Comparison of ENCODE assay signal across 18 cellular contexts in genomic region chr1:61436491-61437120, GRCh38.
DNase-seq lines count a peak whose midpoint lies in the region; ATAC-seq, FAIRE-seq and TF ChIP-seq lines count a peak whose summit lies in the region.
"Had no signal": no experiment of that assay in that cellular context is flagged by ENCODE, and none has a peak within 500 bp of the region (broad histone marks: within the 10 kb centered on the region; RNA-seq: fewer than 3 reads in every experiment).

No MANE protein-coding gene starts in this region.

- no peak overlapping the region for H3K23ac ChIP-seq in H1 (ENCODE audit: insufficient read length)
- H3K23ac ChIP-seq in H9 (ENCODE audit: insufficient read length, low read depth, low read length) = no peak overlapping the region

- no peak for DNase-seq in H1 (ENCODE audit: low read depth in 1 of 2, low spot score in 2 of 2)
- DNase-seq in iPS-NIHi7 (ENCODE audit: extremely low spot score) = peak; percentile 40
- peak; percentile 36 for DNase-seq in stomach
- DNase-seq in iPS-NIHi11 (ENCODE audit: low spot score) = no peak
- DNase-seq in NCI-H69 (lab: John Stamatoyannopoulos, UW) = no peak
- no peak for DNase-seq in H9
- DNase-seq: activated CD4-positive, alpha-beta T cell treated with anti-CD3 and anti-CD28 coated beads for 1 hour; activated gamma-delta T cell; hippocampal formation; natural killer cell; NCI-H146; SHP77 treated with DMSO at 0.1 percent for 48 hours had no signal

- peak overlapping the region; percentile 74 for H3K4ac ChIP-seq in H1 (replicated peaks; ENCODE audit: insufficient read length, low read depth, low read length)
- H3K4ac ChIP-seq in H9 (ENCODE audit: low read depth, low read length) = no peak overlapping the region

- CTCF ChIA-PET in H1 (lab: Charles Lee; ENCODE audit: partially characterized antibody) = interaction anchor here (1.0 to 2.3 kb wide), 15 partner anchors 9 to 464 kb away, joined by 3 to 10 read pairs (median 4); no protein-coding TSS in a partner anchor

- H3K79me2 ChIP-seq in Loucy (ENCODE audit: insufficient read depth, low read length) (no peaks in the 10 kb centered on the region), H1 (ENCODE audit: control insufficient read depth in 1 of 2, insufficient read depth in 2 of 2, low read length in 2 of 2) (no peaks in the 10 kb centered on the region), H9 (ENCODE audit: insufficient read depth, low read length) (no peaks in the 10 kb centered on the region)

- FAIRE-seq in H1 (lab: Jason Lieb, UNC) = no peak

- WGBS in H1 (ENCODE audit: extremely low coverage in 1 of 2, insufficient coverage in 1 of 2, insufficient read length in 1 of 2, insufficient replicate concordance in 2 of 2, low coverage in 1 of 2, low lambda C conversion rate in 2 of 2, missing lambda C conversion rate in 1 of 2), 2 experiments = 77% methylated on average over 5 of the region's 5 CpGs; no CpG with 5 or more reads in 1 of the 2 experiments
- WGBS in stomach, 5 donors = 44 to 68% (median 60%) methylated on average over 5 of the region's 5 CpGs
- WGBS in H9 (ENCODE audit: extremely low coverage, insufficient read length, low lambda C conversion rate) = no CpG with 5 or more reads among the region's 5 CpGs

- H3F3A ChIP-seq in Loucy (ENCODE audit: low read depth) = no peaks in the 10 kb centered on the region

- no peaks in the 10 kb centered on the region for H3K27me3 ChIP-seq in Loucy (ENCODE audit: insufficient read depth, low read length, poor library complexity, severe bottlenecking)
- H3K27me3 ChIP-seq in H1 (replicated peaks in 1 of 4; ENCODE audit: control insufficient read depth in 3 of 4, extremely low read depth in 1 of 4, insufficient read depth in 3 of 4, low read length in 3 of 4) = no peaks in the 10 kb centered on the region
- H3K27me3 ChIP-seq in stomach = no peaks in the 10 kb centered on the region
- H3K27me3 ChIP-seq in H9 (ENCODE audit: insufficient read depth, low read length) = no peaks in the 10 kb centered on the region

- H3K4me2 ChIP-seq in Loucy (ENCODE audit: low read depth, low read length, poor library complexity, severe bottlenecking) (peak overlapping the region; percentile 46), H1 (ENCODE audit: insufficient read depth in 1 of 2, low read depth in 2 of 2, low read length in 2 of 2) (no peak overlapping the region), H9 (ENCODE audit: insufficient read depth, insufficient read length, low read length) (no peak overlapping the region)

- H4K91ac ChIP-seq in H1 (replicated peaks; ENCODE audit: insufficient read length, low read length) (no peak overlapping the region), H9 (ENCODE audit: insufficient read length, low read depth, low read length) (no peak overlapping the region)

- H4K20me1 ChIP-seq in Loucy (ENCODE audit: insufficient read depth, low read length, poor library complexity, severe bottlenecking) (no peaks in the 10 kb centered on the region), H1 (replicated peaks in 1 of 2; ENCODE audit: control insufficient read depth in 1 of 2, insufficient read depth in 2 of 2, low read length in 2 of 2) (no peaks in the 10 kb centered on the region), H9 (ENCODE audit: control insufficient read depth, insufficient read depth, insufficient read length) (no peaks in the 10 kb centered on the region)

- H3K9me2 ChIP-seq in Loucy (replicated peaks; ENCODE audit: low read depth, low read length) = no peaks in the 10 kb centered on the region

- H2BK5ac ChIP-seq in H1 (ENCODE audit: low read depth, low read length) (no peak overlapping the region), H9 (ENCODE audit: insufficient read length, low read length) (no peak overlapping the region)

- H4K5ac ChIP-seq in H1 (ENCODE audit: insufficient read length, low read depth, low read length) = no peak overlapping the region
- H4K5ac ChIP-seq in H9 (ENCODE audit: insufficient read length, low read depth, low read length) = no peak overlapping the region

- no peak overlapping the region for H3K4me3 Mint-ChIP-seq in H9
- H3K4me3 Mint-ChIP-seq: dendritic cell treated with granulocyte-macrophage colony-stimulating factor and Interleukin-4, amounts not matched to agents 40 ng/mL and 50 ng/mL, for 4 days; natural killer cell had no signal

- H2AFZ ChIP-seq in Loucy (ENCODE audit: low read length) = peak overlapping the region; percentile 14; the same call in 1 of the 2 replicates
- no peak overlapping the region for H2AFZ ChIP-seq in H1 (ENCODE audit: low read length)
- H2AFZ ChIP-seq in H9 (ENCODE audit: low read length) = no peak overlapping the region

- H3K27me3 Mint-ChIP-seq in H9 (ENCODE audit: low read depth) = no peaks in the 10 kb centered on the region; the same call in 1 of the 2 replicates
- H3K27me3 Mint-ChIP-seq: dendritic cell treated with granulocyte-macrophage colony-stimulating factor and Interleukin-4, amounts not matched to agents 40 ng/mL and 50 ng/mL, for 4 days had no signal

- H3K18ac ChIP-seq in H1 (ENCODE audit: extremely low read depth, low read length) = 0 out of 2 replicates have a peak overlapping the region, but pooled peaks have one; percentile 21
- H3K18ac ChIP-seq in H9 (ENCODE audit: insufficient read length, low read depth, low read length) = no peak overlapping the region

- peak overlapping the region; percentile 16 for H3K4me3 ChIP-seq in Loucy (ENCODE audit: low read length, poor library complexity, severe bottlenecking)
- H3K4me3 ChIP-seq in H1 (ENCODE audit: extremely low read depth in 1 of 4, insufficient read depth in 2 of 4, low read depth in 3 of 4, low read length in 4 of 4) = no peak overlapping the region
- no peak overlapping the region for H3K4me3 ChIP-seq in stomach
- H3K4me3 ChIP-seq: HAP-1 had no signal

- H3K4me1 Mint-ChIP-seq in H9 = peaks cover 6 to 17% of the 10 kb centered on the region in 2 experiments
- H3K4me1 Mint-ChIP-seq: natural killer cell had no signal

- H3K9ac ChIP-seq in Loucy (ENCODE audit: low read depth, low read length, poor library complexity, severe bottlenecking) = peak overlapping the region; percentile 31
- H3K9ac ChIP-seq in H1 (replicated peaks in 1 of 4; ENCODE audit: extremely low read depth in 1 of 4, low read depth in 3 of 4, low read length in 3 of 4) = no peak overlapping the region
- no peak overlapping the region for H3K9ac ChIP-seq in H9 (ENCODE audit: extremely low read depth, insufficient read length, low read length)

- TF ChIP-seq EP300 in H1 (IDR thresholded peaks at IDR 0.05; ENCODE audit: borderline replicate concordance in 1 of 2, low read depth in 2 of 2, low read length in 2 of 2) (no peak), stomach (IDR thresholded peaks at IDR 0.05) (no peak)

- no peak overlapping the region for H3T11ph ChIP-seq in H9 (ENCODE audit: low read length)

- H3K27ac ChIP-seq in H1 (ENCODE audit: low read depth, low read length) = no peak overlapping the region
- peak overlapping the region; percentile 2 to 67 (median 24) for H3K27ac ChIP-seq in stomach
- H3K27ac ChIP-seq in H9 (ENCODE audit: insufficient read length, low read depth, low read length) = no peak overlapping the region

- ATAC-seq in HG02852 (IDR thresholded peaks at IDR 0.05; ENCODE audit: unreplicated experiment) = no peak
- ATAC-seq: esophagus mucosa, natural killer cell had no signal

- TF ChIP-seq CTCF in Loucy (conservative IDR thresholded peaks at IDR 0.05; ENCODE audit: low read length) (no peak), H1 (IDR thresholded peaks at IDR 0.05; ENCODE audit: control extremely low read depth in 1 of 3, insufficient read depth in 1 of 3, low read depth in 1 of 3, low read length in 3 of 3) (no peak), stomach (IDR thresholded peaks at IDR 0.05) (no peak), H9 (conservative IDR thresholded peaks at IDR 0.05) (no peak)

- no peaks in the 10 kb centered on the region for H3K23me2 ChIP-seq in H1 (ENCODE audit: low read depth, low read length)
- no peaks in the 10 kb centered on the region for H3K23me2 ChIP-seq in H9 (ENCODE audit: insufficient read length, low read depth, low read length, poor library complexity, severe bottlenecking)

- H3K4me1 ChIP-seq in Loucy (ENCODE audit: insufficient read depth, low read length, poor library complexity, severe bottlenecking) = peaks cover 39% of the 10 kb centered on the region
- H3K4me1 ChIP-seq in H1 (replicated peaks in 1 of 4; ENCODE audit: control insufficient read depth in 3 of 4, insufficient read depth in 4 of 4, low read length in 3 of 4) = peaks cover 0 to 14% (median under 1%) of the 10 kb centered on the region in 4 experiments; a peak in 3 of 7 replicates
- peaks cover 10 to 48% (median 28%) of the 10 kb centered on the region in 4 donors for H3K4me1 ChIP-seq in stomach
- H3K4me1 ChIP-seq in H9 (ENCODE audit: insufficient read depth, low read length) = no peaks in the 10 kb centered on the region

- no peak overlapping the region for H3K27ac Mint-ChIP-seq in H9
- H3K27ac Mint-ChIP-seq: dendritic cell treated with granulocyte-macrophage colony-stimulating factor and Interleukin-4, amounts not matched to agents 40 ng/mL and 50 ng/mL, for 4 days; natural killer cell; progenitor cell of endocrine pancreas had no signal

- H3K36me3 Mint-ChIP-seq in H9 (ENCODE audit: insufficient read depth in 1 of 3, low read depth in 3 of 3) = no peaks in the 10 kb centered on the region; a peak in 1 of 7 replicates
- H3K36me3 Mint-ChIP-seq: natural killer cell had no signal

- H3K79me1 ChIP-seq in H1 (ENCODE audit: low read depth, low read length) (no peaks in the 10 kb centered on the region), H9 (ENCODE audit: insufficient read depth, low read depth, low read length, poor library complexity, severe bottlenecking) (no peaks in the 10 kb centered on the region)

- H2BK120ac ChIP-seq in H1 (replicated peaks; ENCODE audit: low read depth, low read length) (no peak overlapping the region), H9 (ENCODE audit: low read depth, low read length, poor library complexity, severe bottlenecking) (no peak overlapping the region)

- H2BK15ac ChIP-seq in H1 (ENCODE audit: low read length) = no peak overlapping the region
- H2BK15ac ChIP-seq in H9 (ENCODE audit: low read depth, low read length) = no peak overlapping the region

- no peak for TF ChIP-seq RAD21 in H1 (IDR thresholded peaks at IDR 0.05 in 1 of 2, conservative IDR thresholded peaks at IDR 0.05 in 1 of 2; ENCODE audit: low read depth in 2 of 2, low read length in 2 of 2)

- POLR2A ChIA-PET in H1 (lab: Charles Lee; ENCODE audit: partially characterized antibody) = no interaction called here

- intact Hi-C loops in stomach (cut with DNase I; ENCODE audit: low total_unique reads) = no loop called here

- H2BK12ac ChIP-seq in H1 (ENCODE audit: low read depth, low read length) (peak overlapping the region; percentile 83), H9 (ENCODE audit: insufficient read length, low read depth, low read length) (no peak overlapping the region)

- H4K8ac ChIP-seq in H1 (ENCODE audit: extremely low read depth, insufficient read depth, low read length) (no peak overlapping the region; the same call in 1 of the 2 replicates), H9 (replicated peaks; ENCODE audit: insufficient read length, low read depth, low read length) (no peak overlapping the region)

- TF ChIP-seq POLR2A in H1 (IDR thresholded peaks at IDR 0.05; ENCODE audit: control extremely low read depth in 1 of 2, low read depth in 2 of 2, low read length in 2 of 2) (no peak), stomach (IDR thresholded peaks at IDR 0.05) (no peak)

- no peaks in the 10 kb centered on the region for H3K9me3 Mint-ChIP-seq in H9
- H3K9me3 Mint-ChIP-seq: dendritic cell treated with granulocyte-macrophage colony-stimulating factor and Interleukin-4, amounts not matched to agents 40 ng/mL and 50 ng/mL, for 4 days; natural killer cell had no signal

- H3K36me3 ChIP-seq in Loucy (ENCODE audit: insufficient read depth, low read length) (no peaks in the 10 kb centered on the region), H1 (ENCODE audit: control insufficient read depth in 2 of 4, insufficient read depth in 4 of 4, low read length in 3 of 4) (no peaks in the 10 kb centered on the region; a peak in 1 of 8 replicates), stomach (no peaks in the 10 kb centered on the region)

- H2BK20ac ChIP-seq in H1 (ENCODE audit: low read length) (no peak overlapping the region), H9 (ENCODE audit: low read depth, low read length, poor library complexity, severe bottlenecking) (no peak overlapping the region)

- H3K56ac ChIP-seq in H1 (replicated peaks; ENCODE audit: insufficient read length, low read depth, low read length) = no peak overlapping the region
- H3K56ac ChIP-seq in H9 (ENCODE audit: insufficient read length, low read depth, low read length) = no peak overlapping the region

- no peak overlapping the region for H2AK5ac ChIP-seq in H1 (ENCODE audit: low read depth, low read length)
- H2AK5ac ChIP-seq in H9 (ENCODE audit: insufficient read length, low read length) = no peak overlapping the region

- H3K9me3 ChIP-seq in Loucy (ENCODE audit: insufficient read depth, low read depth, low read length) (no peaks in the 10 kb centered on the region), H1 (ENCODE audit: insufficient read depth in 2 of 2, low read depth in 1 of 2, low read length in 1 of 2) (no peaks in the 10 kb centered on the region), stomach (no peaks in the 10 kb centered on the region), H9 (ENCODE audit: control insufficient read depth, low read depth, low read length) (no peaks in the 10 kb centered on the region)
- H3K9me3 ChIP-seq: HAP-1 had no signal

- H3K14ac ChIP-seq in H1 (ENCODE audit: insufficient read length) (no peak overlapping the region), H9 (ENCODE audit: insufficient read depth, low read length) (no peak overlapping the region)

Comparison
In these comparisons a context has a peak if more than half of its experiments do, and no peak if none do; other contexts are left out.
1. DNase-seq: peak in iPS-NIHi7 (single experiment) and stomach (single experiment); none in H1 (0 of 2), iPS-NIHi11 (single experiment), NCI-H69 (single experiment) and H9 (single experiment).
2. H3K27ac ChIP-seq: peak in stomach (5 of 5); none in H1 (single experiment) and H9 (single experiment).